17 cellular contexts compared by ENCODE assay signal in genomic region chr10:71239946-71240795, GRCh38. TPM values are rescaled to one million over a fixed set of nuclear protein-coding genes. Genes with fewer than 3 reads are reported as not detected.
A peak's percentile ranks its signal among the peaks of the same experiment; 100 is the strongest.
DNase-seq lines count a peak whose midpoint lies in the region; ATAC-seq, FAIRE-seq and TF ChIP-seq lines count a peak whose summit lies in the region.
"Had no signal": no experiment of that assay in that cellular context is flagged by ENCODE, and none has a peak within 500 bp of the region (broad histone marks: within the 10 kb centered on the region; RNA-seq: fewer than 3 reads in every experiment).

No MANE protein-coding gene starts in this region.

- no peak overlapping the region for H3K27ac Mint-ChIP-seq in activated CD4-positive, alpha-beta memory T cell treated with anti-CD3 and anti-CD28 coated beads, Interleukin-2, amount 10 ng/mL, durations not matched to agents 7 days and 5 days
- H3K27ac Mint-ChIP-seq: activated CD4-positive, alpha-beta T cell treated with anti-CD3 and anti-CD28 coated beads, Interleukin-2, amount 10 ng/mL, durations not matched to agents 7 days and 5 days; activated naive CD8-positive, alpha-beta T cell treated with anti-CD3 and anti-CD28 coated beads, Interleukin-2, amount 50 U/mL, for 24 hours; activated T-cell treated with anti-CD3 and anti-CD28 coated beads, Interleukin-2, amount 50 U/mL, for 24 hours; IgD-negative memory B cell; T-helper 17 cell had no signal

- TF ChIP-seq RAD21 in IMR-90 (IDR thresholded peaks at IDR 0.05; ENCODE audit: low read length): no peak

- WGBS in IMR-90 (ENCODE audit: extremely low coverage in 2 of 2, insufficient read length in 1 of 2), 2 experiments: 100% methylated on average over 1 of the region's 22 CpGs; no CpG with 5 or more reads in 1 of the 2 experiments
- 40 to 51% (median 44%) methylated on average over 18 to 22 of the region's 22 CpGs for WGBS in spleen, 5 donors

- H2BK120ac ChIP-seq in IMR-90 (ENCODE audit: low read depth, low read length): no peak overlapping the region

- no peak overlapping the region for H3K4me3 Mint-ChIP-seq in activated CD4-positive, alpha-beta memory T cell treated with anti-CD3 and anti-CD28 coated beads, Interleukin-2, amount 10 ng/mL, durations not matched to agents 7 days and 5 days
- H3K4me3 Mint-ChIP-seq: activated CD4-positive, alpha-beta T cell treated with anti-CD3 and anti-CD28 coated beads, Interleukin-2, amount 10 ng/mL, durations not matched to agents 7 days and 5 days; activated naive CD8-positive, alpha-beta T cell treated with anti-CD3 and anti-CD28 coated beads, Interleukin-2, amount 50 U/mL, for 24 hours; activated T-cell treated with anti-CD3 and anti-CD28 coated beads, Interleukin-2, amount 50 U/mL, for 24 hours; CD14-positive monocyte; T-helper 17 cell had no signal

- DNase-seq in IMR-90 (no peak), kidney (peak; percentile 88), spleen (no peak), SKM-1 treated with dmso at 0.1 percent for 144 hours (lab: John Stamatoyannopoulos, UW; ENCODE audit: unreplicated experiment) (no peak), COLO668 (lab: John Stamatoyannopoulos, UW; ENCODE audit: unreplicated experiment) (no peak), ecto neural progenitor cell (ENCODE audit: low spot score) (no peak)
- DNase-seq in activated CD4-positive, alpha-beta memory T cell treated with anti-CD3 and anti-CD28 coated beads, Interleukin-2, amount 10 ng/mL, durations not matched to agents 7 days and 5 days: no peak
- DNase-seq: activated CD4-positive, alpha-beta T cell treated with anti-CD3 and anti-CD28 coated beads, Interleukin-2, amount 10 ng/mL, durations not matched to agents 7 days and 5 days; activated naive CD8-positive, alpha-beta T cell treated with anti-CD3 and anti-CD28 coated beads, Interleukin-2, amount 50 U/mL, for 24 hours; activated T-cell treated with anti-CD3 and anti-CD28 coated beads, Interleukin-2, amount 50 U/mL, for 24 hours; NCI-H1105 treated with DMSO at 0.1 percent for 48 hours; PC-3; T-helper 17 cell had no signal

- peaks cover 0 to 25% of the 10 kb centered on the region in 2 experiments; a peak in 2 of 4 replicates for H3K79me1 ChIP-seq in IMR-90 (ENCODE audit: low read depth in 1 of 2, low read length in 2 of 2)

- H3K4me1 ChIP-seq in IMR-90 (ENCODE audit: control insufficient read depth, insufficient read depth, low read length) (peaks cover 29% of the 10 kb centered on the region), kidney (ENCODE audit: control insufficient read depth in 1 of 2, insufficient read depth in 1 of 2, low read depth in 1 of 2, low read length in 2 of 2) (peaks cover 34 to 65% of the 10 kb centered on the region in 2 donors), spleen (peaks cover 36 to 96% (median 60%) of the 10 kb centered on the region in 6 donors)

- no peak for ATAC-seq in IMR-90 (ENCODE audit: low read depth)
- ATAC-seq: activated naive CD8-positive, alpha-beta T cell treated with anti-CD3 and anti-CD28 coated beads, Interleukin-2, amount 50 U/mL, for 24 hours; PC-3; T-helper 17 cell had no signal

- H4K20me1 ChIP-seq in IMR-90 (ENCODE audit: insufficient read depth, low read length): peaks cover 11% of the 10 kb centered on the region

- H3K23ac ChIP-seq in IMR-90 (ENCODE audit: low read depth, low read length): no peak overlapping the region

- no peak overlapping the region for H2AFZ ChIP-seq in IMR-90 (replicated peaks; ENCODE audit: low read length, poor library complexity)

- no peak overlapping the region for H2BK15ac ChIP-seq in IMR-90 (ENCODE audit: low read depth, low read length)

- H3K4ac ChIP-seq in IMR-90 (ENCODE audit: low read depth, low read length): no peak overlapping the region

- no peak overlapping the region for H4K91ac ChIP-seq in IMR-90 (ENCODE audit: insufficient read depth, low read depth, low read length)

- no peak overlapping the region for H3K18ac ChIP-seq in IMR-90 (ENCODE audit: low read depth, low read length)

- no peak overlapping the region for H2BK20ac ChIP-seq in IMR-90 (ENCODE audit: low read depth, low read length)

- H4K8ac ChIP-seq in IMR-90 (ENCODE audit: low read depth in 2 of 2, low read length in 2 of 2): no peak overlapping the region; a peak in 1 of 4 replicates

- H2AK9ac ChIP-seq in IMR-90 (replicated peaks; ENCODE audit: low read depth, low read length, poor library complexity): no peak overlapping the region

- in situ Hi-C loops in IMR-90 (cut with MboI; ENCODE audit: low sequenced_read_pairs): no loop called here

- H3K27me3 ChIP-seq in IMR-90 (ENCODE audit: control insufficient read depth, insufficient read depth, low read length): no peaks in the 10 kb centered on the region
- H3K27me3 ChIP-seq in spleen (replicated peaks in 1 of 7): peaks cover 0 to 77% (median 11%) of the 10 kb centered on the region in 7 donors

- no peak for FAIRE-seq in kidney (lab: Jason Lieb, UNC)
- FAIRE-seq: colon had no signal

- peak overlapping the region; percentile 3; the same call in 1 of the 2 replicates for H2AK5ac ChIP-seq in IMR-90 (ENCODE audit: low read depth, low read length)

- no peak overlapping the region for H3K56ac ChIP-seq in IMR-90 (ENCODE audit: extremely low read depth, insufficient read depth, low read length)

- BruUV-seq in IMR-90 (replicated peaks; lab: Mats Ljungman, UMichigan): no TSS peak

- dilution Hi-C loops in IMR-90 (cut with HindIII; ENCODE audit: low sequenced_read_pairs, unreplicated experiment): no loop called here

- CTCF ChIA-PET in IMR-90 (lab: Yijun Ruan, JAX): no interaction called here
- CTCF ChIA-PET in activated CD4-positive, alpha-beta memory T cell treated with anti-CD3 and anti-CD28 coated beads, Interleukin-2, amount 10 ng/mL, durations not matched to agents 7 days and 5 days (lab: Charles Lee): no interaction called here

- 0 out of 2 replicates have a peak overlapping the region, but pooled peaks have one; percentile 15 for H3K14ac ChIP-seq in IMR-90 (replicated peaks; ENCODE audit: low read depth, low read length)

- H3K9me3 ChIP-seq in IMR-90 (ENCODE audit: control insufficient read depth, insufficient read depth, low read length) (no peaks in the 10 kb centered on the region), kidney (ENCODE audit: control insufficient read depth in 1 of 2, low read length in 2 of 2) (no peaks in the 10 kb centered on the region), spleen (no peaks in the 10 kb centered on the region)

- H3K9me3 Mint-ChIP-seq in activated CD4-positive, alpha-beta memory T cell treated with anti-CD3 and anti-CD28 coated beads, Interleukin-2, amount 10 ng/mL, durations not matched to agents 7 days and 5 days: no peaks in the 10 kb centered on the region
- H3K9me3 Mint-ChIP-seq: activated CD4-positive, alpha-beta T cell treated with anti-CD3 and anti-CD28 coated beads, Interleukin-2, amount 10 ng/mL, durations not matched to agents 7 days and 5 days; activated naive CD8-positive, alpha-beta T cell treated with anti-CD3 and anti-CD28 coated beads, Interleukin-2, amount 50 U/mL, for 24 hours; activated T-cell treated with anti-CD3 and anti-CD28 coated beads, Interleukin-2, amount 50 U/mL, for 24 hours; CD14-positive monocyte; IgD-negative memory B cell had no signal

- no peak overlapping the region for H4K5ac ChIP-seq in IMR-90 (ENCODE audit: low read depth, low read length)

- H3K9ac ChIP-seq in IMR-90 (ENCODE audit: low read depth, low read length) (no peak overlapping the region), kidney (ENCODE audit: low read length in 2 of 2) (no peak overlapping the region)

- H3K4me2 ChIP-seq in IMR-90 (ENCODE audit: low read depth, low read length): no peak overlapping the region

- no peak for TF ChIP-seq CTCF in IMR-90 (conservative IDR thresholded peaks at IDR 0.05; ENCODE audit: low read depth, low read length)
- TF ChIP-seq CTCF in kidney (IDR thresholded peaks at IDR 0.05; ENCODE audit: borderline replicate concordance, extremely low read depth, insufficient read depth): no peak
- TF ChIP-seq CTCF in spleen (IDR thresholded peaks at IDR 0.05 in 8 of 11, conservative IDR thresholded peaks at IDR 0.05 in 3 of 11): no peak

- H3K4me1 Mint-ChIP-seq in activated CD4-positive, alpha-beta memory T cell treated with anti-CD3 and anti-CD28 coated beads, Interleukin-2, amount 10 ng/mL, durations not matched to agents 7 days and 5 days: no peaks in the 10 kb centered on the region
- H3K4me1 Mint-ChIP-seq: activated CD4-positive, alpha-beta T cell treated with anti-CD3 and anti-CD28 coated beads, Interleukin-2, amount 10 ng/mL, durations not matched to agents 7 days and 5 days; activated naive CD8-positive, alpha-beta T cell treated with anti-CD3 and anti-CD28 coated beads, Interleukin-2, amount 50 U/mL, for 24 hours; T-helper 17 cell had no signal

- no peak overlapping the region for H2BK5ac ChIP-seq in IMR-90 (ENCODE audit: low read depth, low read length, poor library complexity, severe bottlenecking)

- peaks cover 6% of the 10 kb centered on the region for H3K27me3 Mint-ChIP-seq in activated CD4-positive, alpha-beta memory T cell treated with anti-CD3 and anti-CD28 coated beads, Interleukin-2, amount 10 ng/mL, durations not matched to agents 7 days and 5 days

- H3K36me3 Mint-ChIP-seq in activated CD4-positive, alpha-beta memory T cell treated with anti-CD3 and anti-CD28 coated beads, Interleukin-2, amount 10 ng/mL, durations not matched to agents 7 days and 5 days (ENCODE audit: low read depth): no peaks in the 10 kb centered on the region
- H3K36me3 Mint-ChIP-seq: CD14-positive monocyte had no signal

- TF ChIP-seq POLR2A in IMR-90 (IDR thresholded peaks at IDR 0.05; ENCODE audit: low read depth, low read length): no peak
- no peak for TF ChIP-seq POLR2A in spleen (IDR thresholded peaks at IDR 0.05)

- intact Hi-C loops in IMR-90 (cut with micrococcal nuclease) (no loop called here), kidney (cut with DNase I) (no loop called here), spleen (cut with DNase I; ENCODE audit: low total_unique reads) (no loop called here)

- H3K27ac ChIP-seq in IMR-90 (ENCODE audit: insufficient read depth, low read length) (no peak overlapping the region), angular gyrus (ENCODE audit: low read depth, low read length) (peak overlapping the region; percentile 17), kidney (ENCODE audit: low read depth in 2 of 2, low read length in 2 of 2) (peak overlapping the region in 1 of 2 donors; percentile 26), spleen (peak overlapping the region in 6 of 8 donors; percentile 59 to 71 (median 64))

- peaks cover 29% of the 10 kb centered on the region for H3K9me1 ChIP-seq in IMR-90 (ENCODE audit: insufficient read depth, low read length)

- H3K36me3 ChIP-seq in IMR-90 (ENCODE audit: control insufficient read depth, insufficient read depth, low read length) (no peaks in the 10 kb centered on the region), kidney (ENCODE audit: control insufficient read depth in 1 of 2, insufficient read depth in 2 of 2, low read length in 2 of 2) (no peaks in the 10 kb centered on the region), spleen (no peaks in the 10 kb centered on the region)

- POLR2A ChIA-PET in IMR-90 (lab: Charles Lee; ENCODE audit: unreplicated experiment): no interaction called here
- POLR2A ChIA-PET in activated CD4-positive, alpha-beta memory T cell treated with anti-CD3 and anti-CD28 coated beads, Interleukin-2, amount 10 ng/mL, durations not matched to agents 7 days and 5 days (lab: Charles Lee): no interaction called here

- H3K4me3 ChIP-seq in IMR-90 (ENCODE audit: insufficient read depth, low read depth, low read length): no peak overlapping the region
- no peak overlapping the region for H3K4me3 ChIP-seq in kidney (ENCODE audit: low read length in 2 of 2)
- H3K4me3 ChIP-seq in spleen: no peak overlapping the region

RNA-seq across cellular contexts. Expression of gene UNC5B, which starts 27.8 kb away (rescaled TPM):
- total RNA-seq in IMR-90 (2012; rRNA removed): 1.4 and 1.6 TPM in 2 replicates
- 4.2 and 4.4 TPM in 2 replicates for polyA plus RNA-seq in IMR-90 (2012; rRNA removed)
- 3.2 and 6.3 TPM in 2 replicates for polyA plus RNA-seq in IMR-90 (2012; cell fraction: cytosol; rRNA removed)
- 6.9 and 11.9 TPM in 2 replicates for polyA plus RNA-seq in IMR-90 (2012; cell fraction: nucleus; rRNA removed; ENCODE audit: low replicate concordance)
- 22.6 TPM for total RNA-seq in kidney
- polyA plus RNA-seq in kidney (ENCODE audit: insufficient read depth, low read depth, low replicate concordance): 5.5 TPM
- 10 to 100 TPM in 5 of 7 donors, 1 to 10 TPM in 2; 6.8 to 21.1 (median 15.4) TPM for total RNA-seq in spleen
- 1 to 10 TPM in 2 of 3 donors, under 1 TPM in 1; 0.74 to 3.2 (median 1.7) TPM for polyA plus RNA-seq in spleen
- total RNA-seq in activated CD4-positive, alpha-beta memory T cell treated with anti-CD3 and anti-CD28 coated beads, Interleukin-2, amount 10 ng/mL, durations not matched to agents 7 days and 5 days: not detected
- total RNA-seq: activated CD4-positive, alpha-beta T cell treated with anti-CD3 and anti-CD28 coated beads, Interleukin-2, amount 10 ng/mL, durations not matched to agents 7 days and 5 days; T-helper 17 cell had no signal
- polyA plus RNA-seq: IgD-negative memory B cell had no signal
